ENCODE assay signal across 8 cellular contexts in the genomic region with DNA sequence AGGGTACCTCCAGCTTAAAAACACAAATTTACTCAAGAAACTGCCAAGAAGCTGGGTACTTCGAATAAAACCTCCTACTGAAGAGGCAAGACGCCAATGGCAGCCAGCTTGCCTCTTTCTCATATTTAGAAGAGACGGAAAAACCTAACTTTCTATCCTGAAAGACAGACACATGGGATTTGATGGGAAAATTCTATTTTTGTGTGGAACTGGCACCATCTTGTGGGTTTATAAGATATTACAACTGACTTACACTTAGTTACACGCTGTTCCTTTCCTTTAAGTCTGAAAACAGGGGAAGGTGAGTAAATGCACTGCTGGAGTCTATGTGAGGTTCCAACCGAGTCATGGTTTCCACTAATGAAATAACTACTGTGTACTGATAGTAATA. TPM values are rescaled to one million over a fixed set of nuclear protein-coding genes. Genes with fewer than 3 reads are reported as not detected.
A peak's percentile ranks its signal among the peaks of the same experiment; 100 is the strongest.
DNase-seq lines count a peak whose midpoint lies in the region; ATAC-seq and TF ChIP-seq lines count a peak whose summit lies in the region.

No MANE protein-coding gene starts in this region.

- H3K79me2 ChIP-seq in SU-DHL-6 (ENCODE audit: insufficient read depth, low read length): no peaks in the 10 kb centered on the region

- no peaks in the 10 kb centered on the region for H3K9me3 ChIP-seq in SU-DHL-6 (ENCODE audit: insufficient read depth, low read length)
- H3K9me3 ChIP-seq in sigmoid colon: no peaks in the 10 kb centered on the region

- DNase-seq in AG08395 (ENCODE audit: low spot score) (peak; percentile 63), H7 (peak; percentile 35), glomerular visceral epithelial cell (ENCODE audit: extremely low spot score) (peak; percentile 51), sigmoid colon (no peak), lower leg skin (ENCODE audit: low spot score in 2 of 2) (no peak)

- no peaks in the 10 kb centered on the region for H3K9me2 ChIP-seq in SU-DHL-6 (replicated peaks; ENCODE audit: insufficient read depth, low read length)

- H2AFZ ChIP-seq in SU-DHL-6 (ENCODE audit: low read depth, low read length, severe bottlenecking): no peak overlapping the region

- H3F3A ChIP-seq in SU-DHL-6 (ENCODE audit: insufficient read depth): no peaks in the 10 kb centered on the region

- TF ChIP-seq CTCF in SU-DHL-6 (IDR thresholded peaks at IDR 0.05; ENCODE audit: insufficient read depth, low read length, poor library complexity, severe bottlenecking) (peak; percentile 29), sigmoid colon (IDR thresholded peaks at IDR 0.05) (peak in 3 of 4 experiments; percentile 33 to 51 (median 46)), lower leg skin (IDR thresholded peaks at IDR 0.05) (no peak)

- no peak overlapping the region for H3K4me2 ChIP-seq in SU-DHL-6 (ENCODE audit: low read depth, low read length, poor library complexity, severe bottlenecking)

- TF ChIP-seq POLR2A in sigmoid colon (IDR thresholded peaks at IDR 0.05) (no peak), lower leg skin (IDR thresholded peaks at IDR 0.05) (no peak)

- H4K20me1 ChIP-seq in SU-DHL-6 (ENCODE audit: low read depth, low read length): no peaks in the 10 kb centered on the region

- 67 to 70% methylated on average over 5 of the region's 5 CpGs for WGBS in sigmoid colon, 2 donors
- WGBS in lower leg skin, 2 donors: 19 to 20% methylated on average over 5 of the region's 5 CpGs

- H3K36me3 ChIP-seq in H7 (replicated peaks; ENCODE audit: control insufficient read depth, insufficient read depth, low read length) (peaks cover 8% of the 10 kb centered on the region), SU-DHL-6 (ENCODE audit: low read length) (no peaks in the 10 kb centered on the region), sigmoid colon (peaks cover 0 to 68% (median 31%) of the 10 kb centered on the region in 4 donors)

- intact Hi-C loops in sigmoid colon (cut with DNase I) (loop anchor here (10.0 kb wide), 1 partner anchor 1112 kb away; no protein-coding TSS in a partner anchor), lower leg skin (cut with DNase I; ENCODE audit: low total_unique reads) (no loop called here)

- H3K27me3 ChIP-seq in H7 (ENCODE audit: control insufficient read depth, insufficient read depth, low read length) (no peaks in the 10 kb centered on the region), SU-DHL-6 (ENCODE audit: low read length) (no peaks in the 10 kb centered on the region), sigmoid colon (no peaks in the 10 kb centered on the region)

- ATAC-seq in HG03571 (IDR thresholded peaks at IDR 0.05; ENCODE audit: unreplicated experiment): no peak
- ATAC-seq in GM21786 (IDR thresholded peaks at IDR 0.05; ENCODE audit: unreplicated experiment): no peak

- H3K4me1 ChIP-seq in sigmoid colon: no peaks in the 10 kb centered on the region

- no peak overlapping the region for H3K9ac ChIP-seq in SU-DHL-6 (ENCODE audit: low read length)

- H3K27ac ChIP-seq in SU-DHL-6 (ENCODE audit: low read depth, low read length) (no peak overlapping the region), sigmoid colon (no peak overlapping the region)

- TF ChIP-seq EP300 in sigmoid colon (IDR thresholded peaks at IDR 0.05): no peak

- H3K4me3 ChIP-seq in H7 (ENCODE audit: insufficient read depth, low read depth, low read length): no peak overlapping the region
- H3K4me3 ChIP-seq in SU-DHL-6 (ENCODE audit: insufficient read depth, low read length, poor library complexity, severe bottlenecking): no peak overlapping the region
- no peak overlapping the region for H3K4me3 ChIP-seq in sigmoid colon
- H3K4me3 ChIP-seq in lower leg skin (ENCODE audit: low read depth, poor library complexity, severe bottlenecking): no peak overlapping the region

RNA-seq across cellular contexts. Expression of a gene that starts 10.3 kb away (rescaled TPM):
- total RNA-seq in H7 (2014; rRNA removed; shearing (Covaris generic)): 17.2 and 19.8 TPM in 2 replicates
- 1 to 10 TPM; 5.0 to 8.9 (median 6.5) TPM for total RNA-seq in sigmoid colon
- 1 to 10 TPM; 3.0 to 5.5 (median 3.0) TPM for polyA plus RNA-seq in sigmoid colon
- 10 to 100 TPM; 13.0 to 21.7 (median 15.3) TPM for total RNA-seq in lower leg skin

RNA-seq across cellular contexts. Expression of a gene that starts 33.7 kb away (rescaled TPM):
- 25.6 and 29.0 TPM in 2 replicates for total RNA-seq in H7 (2014; rRNA removed; shearing (Covaris generic))
- total RNA-seq in sigmoid colon (10 to 100 TPM; 27.4 to 41.3 (median 33.2) TPM), lower leg skin (10 to 100 TPM; 28.0 to 36.7 (median 32.8) TPM)
- 10 to 100 TPM; 13.5 to 19.0 (median 15.6) TPM for polyA plus RNA-seq in sigmoid colon

Comparison
In these comparisons a context has a peak if more than half of its experiments do, and no peak if none do; other contexts are left out.
1. DNase-seq: peak in AG08395 (single experiment), H7 (single experiment) and glomerular visceral epithelial cell (single experiment); none in sigmoid colon (single experiment) and lower leg skin (0 of 2).
2. CTCF ChIP-seq: peak in SU-DHL-6 (single experiment) and sigmoid colon (3 of 4); none in lower leg skin (0 of 3).